8 cellular contexts compared by ENCODE assay signal in the genomic region with DNA sequence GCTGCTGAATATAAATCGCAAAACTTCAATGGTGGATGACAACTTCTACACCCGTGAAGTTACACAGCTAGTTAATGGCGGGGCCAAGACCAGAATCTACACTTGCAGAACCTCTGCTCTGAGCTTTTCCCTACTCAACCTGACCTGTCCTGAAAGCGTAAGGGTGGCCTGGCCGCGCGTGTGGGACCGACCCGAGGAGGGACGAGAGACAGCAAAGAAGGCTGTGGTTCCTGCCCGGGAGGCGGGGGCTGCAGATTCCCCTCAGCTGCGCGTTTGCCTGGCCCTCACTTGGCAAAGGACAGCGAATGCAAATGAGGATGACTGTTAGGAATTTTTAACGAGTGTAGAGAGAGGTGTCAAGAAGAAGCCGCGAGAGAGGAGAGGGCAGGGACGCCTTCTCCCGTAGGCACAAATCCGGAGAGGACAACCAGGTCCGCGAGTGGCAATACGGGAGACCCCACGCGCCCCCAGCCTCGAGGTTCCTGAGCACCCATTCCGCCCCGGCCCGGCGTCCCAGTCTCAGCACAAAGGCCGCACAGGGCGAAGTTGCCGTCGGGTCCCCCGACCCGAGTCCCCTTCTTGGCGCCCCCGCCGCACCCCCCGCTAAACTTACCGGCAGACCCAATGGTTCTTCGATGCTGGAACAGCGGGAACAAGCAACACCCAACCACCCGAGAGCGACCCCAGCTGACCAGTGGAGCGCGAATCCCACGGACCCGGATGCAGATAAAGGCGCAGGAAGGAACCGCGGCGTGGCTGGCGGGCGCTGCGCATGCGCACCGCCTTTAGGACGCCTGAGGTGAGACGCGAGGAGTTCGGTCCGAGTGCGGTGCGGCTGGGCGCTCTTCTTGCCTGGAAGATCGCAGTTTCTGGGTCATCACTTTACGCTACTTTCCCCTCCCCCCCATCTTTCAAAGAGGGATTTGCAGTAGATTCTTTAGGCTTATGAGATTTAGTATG. TPM values are rescaled to one million over a fixed set of nuclear protein-coding genes. Genes with fewer than 3 reads are reported as not detected.
DNase-seq lines count a peak whose midpoint lies in the region; ATAC-seq, FAIRE-seq and TF ChIP-seq lines count a peak whose summit lies in the region.

Gene GNPDA2 (minus strand): TSS at position 696 of the 960 bp plus-strand sequence. CDS start 4,349 bp downstream, outside the sequence.

- CTCF ChIA-PET in AG04450 (lab: Charles Lee), result interaction anchor here (0.6 to 1.2 kb wide), 5 partner anchors 9 to 96 kb away, joined by 3 to 4 read pairs (median 3); no protein-coding TSS in a partner anchor

- dilution Hi-C loops in keratinocyte (cut with MboI; ENCODE audit: extremely low pct_ligation_motif_present, low sequenced_read_pairs), result no loop called here

- H3K9me3 ChIP-seq in AG04450 (ENCODE audit: control insufficient read depth, insufficient read depth, low read length) (no peaks in the 10 kb centered on the region), keratinocyte (ENCODE audit: control insufficient read depth, low read depth, low read length) (no peaks in the 10 kb centered on the region)

- H2AFZ ChIP-seq in keratinocyte (ENCODE audit: control insufficient read depth, low read length), result peak within 1 kb of the TSS; percentile 99

- H3K9me1 ChIP-seq in keratinocyte (ENCODE audit: control insufficient read depth, extremely low read depth, insufficient read depth, low read length), result no peaks in the 10 kb centered on the region

- H3K4me3 ChIP-seq in AG04450 (ENCODE audit: low read depth, low read length) (peak within 1 kb of the TSS; percentile 86), keratinocyte (ENCODE audit: control insufficient read depth in 2 of 3, extremely low read depth in 1 of 3, insufficient read depth in 2 of 3, low read depth in 1 of 3, low read length in 3 of 3) (peak within 1 kb of the TSS; percentile 72 to 95 (median 94))

- H3K4me1 ChIP-seq in keratinocyte (ENCODE audit: control insufficient read depth, extremely low read depth, insufficient read depth, low read length), result peaks cover 23% of the 10 kb centered on the region

- H3K9ac ChIP-seq in keratinocyte (ENCODE audit: control insufficient read depth, extremely low read depth, insufficient read depth, low read length), result peak within 1 kb of the TSS; percentile 84

- H4K20me1 ChIP-seq in keratinocyte (ENCODE audit: control insufficient read depth, extremely low read depth, insufficient read depth, low read length), result no peaks in the 10 kb centered on the region

- FAIRE-seq in keratinocyte (lab: Jason Lieb, UNC), result peak; percentile 20

- ATAC-seq in GM18909 (IDR thresholded peaks at IDR 0.05; ENCODE audit: poor library complexity, unreplicated experiment) (peak; percentile 95), HG03175 (IDR thresholded peaks at IDR 0.05; ENCODE audit: unreplicated experiment) (peak; percentile 95)
- ATAC-seq in activated CD4-positive, CD25-positive, alpha-beta regulatory T cell treated with anti-CD3 and anti-CD28 coated beads, Interleukin-2, amount 50 U/mL, for 24 hours, result peak; percentile 88 to 92

- DNase-seq in AG04450 (ENCODE audit: low read depth, low spot score) (peak; percentile 79), NCI-H2227 treated with DMSO at 0.1 percent for 48 hours (lab: John Stamatoyannopoulos, UW) (peak; percentile 89), cerebellar cortex (ENCODE audit: low spot score) (peak; percentile 89), keratinocyte (ENCODE audit: low read depth, low spot score) (peak; percentile 42)
- DNase-seq in stimulated activated CD4-positive, alpha-beta T cell treated with anti-CD3 and anti-CD28 coated beads, Interleukin-15, amount 100 ng/mL, for 1 hour (ENCODE audit: low read depth in 1 of 2, low spot score in 1 of 2), result peak; percentile 67 to 70

- H3K36me3 ChIP-seq in keratinocyte (ENCODE audit: control insufficient read depth in 2 of 2, extremely low read depth in 1 of 2, insufficient read depth in 2 of 2, low read length in 2 of 2), result no peaks in the 10 kb centered on the region

- H3K27me3 ChIP-seq in AG04450 (ENCODE audit: control insufficient read depth, insufficient read depth, low read length), result no peaks in the 10 kb centered on the region
- no peaks in the 10 kb centered on the region for H3K27me3 ChIP-seq in keratinocyte (ENCODE audit: control insufficient read depth, extremely low read depth, insufficient read depth, low read length)

- peak within 1 kb of the TSS; percentile 98 for H3K4me2 ChIP-seq in keratinocyte (ENCODE audit: control insufficient read depth, extremely low read depth, insufficient read depth, low read depth, low read length)

- H3K27ac ChIP-seq in AG04450 (ENCODE audit: low read depth, low read length) (peak within 1 kb of the TSS; percentile 42), keratinocyte (ENCODE audit: control insufficient read depth, insufficient read depth, low read length) (peak within 1 kb of the TSS; percentile 46)

- POLR2A ChIA-PET in AG04450 (lab: Yijun Ruan, JAX), result interaction anchor here (0.7 to 1.4 kb wide), 3 partner anchors 26 to 1892 kb away, joined by 4 to 8 read pairs (median 6); partner anchors contain the start of gene GUF1

- no peak; the same call in 1 of the 2 replicates for TF ChIP-seq CTCF in AG04450 (IDR thresholded peaks at IDR 0.05; ENCODE audit: low read depth, low read length)
- TF ChIP-seq CTCF in keratinocyte (optimal IDR thresholded peaks at IDR 0.05 in 1 of 3, IDR thresholded peaks at IDR 0.05 in 1 of 3, conservative IDR thresholded peaks at IDR 0.05 in 1 of 3; ENCODE audit: extremely low read depth in 1 of 3, insufficient read depth in 2 of 3, low read length in 3 of 3), result peak in 1 of 3 experiments; percentile 51

- H3K79me2 ChIP-seq in keratinocyte (ENCODE audit: control insufficient read depth, insufficient read depth, low read length), result peaks cover 37% of the 10 kb centered on the region

RNA-seq across cellular contexts. Expression of gene GNPDA2, which starts in this region (rescaled TPM):
- polyA plus RNA-seq in AG04450 (2011; rRNA removed) (18.4 and 23.5 TPM in 2 replicates), keratinocyte (15.2 to 22.6 TPM (median 16.2 TPM) in 3 replicates)
- polyA minus RNA-seq in AG04450 (2011; rRNA and poly(A)+ RNA removed), result 10.0 and 14.1 TPM in 2 replicates
- polyA plus RNA-seq in keratinocyte (2011; ENCODE audit: low read depth), result 5.8 TPM
- polyA plus RNA-seq in keratinocyte (2011; cell fraction: cytosol; rRNA removed), result 10.5 and 23.2 TPM in 2 replicates
- polyA plus RNA-seq in keratinocyte (2011; cell fraction: nucleus; rRNA removed), result 18.4 and 23.6 TPM in 2 replicates
- polyA plus RNA-seq in keratinocyte (2012; ENCODE audit: low replicate concordance), result 10.5 and 17.0 TPM in 2 replicates
- 4.4 to 14.5 TPM (median 11.2 TPM) in 3 replicates for polyA minus RNA-seq in keratinocyte
- 9.4 TPM for polyA minus RNA-seq in keratinocyte (2011; cell fraction: cytosol; rRNA and poly(A)+ RNA removed)
- 8.9 and 16.7 TPM in 2 replicates for polyA minus RNA-seq in keratinocyte (2011; cell fraction: nucleus; rRNA and poly(A)+ RNA removed)

Comparison
In these comparisons a context has a peak if more than half of its experiments do, and no peak if none do; other contexts are left out.
1. Peak in every context shown above with its lines: DNase-seq, ATAC-seq, H3K4me3 ChIP-seq and H3K27ac ChIP-seq.